1 cellular context compared by ENCODE assay signal in genomic region chr18:45325791-45326190, GRCh38.
TF ChIP-seq lines count a peak whose summit lies in the region.

No MANE protein-coding gene starts in this region.

TF ChIP-seq in GM23338, 12 proteins besides CTCF, POLR2A, EP300 and RAD21 (continued from another document):
- TF ChIP-seq ZNF462 (CRISPR knock-in tag; IDR thresholded peaks at IDR 0.05) (no peak), EZH2 (IDR thresholded peaks at IDR 0.05; ENCODE audit: low read depth, unreplicated experiment) (no peak), ZNF114 (CRISPR knock-in tag; IDR thresholded peaks at IDR 0.05) (no peak)
- TF ChIP-seq, protein P1, sequence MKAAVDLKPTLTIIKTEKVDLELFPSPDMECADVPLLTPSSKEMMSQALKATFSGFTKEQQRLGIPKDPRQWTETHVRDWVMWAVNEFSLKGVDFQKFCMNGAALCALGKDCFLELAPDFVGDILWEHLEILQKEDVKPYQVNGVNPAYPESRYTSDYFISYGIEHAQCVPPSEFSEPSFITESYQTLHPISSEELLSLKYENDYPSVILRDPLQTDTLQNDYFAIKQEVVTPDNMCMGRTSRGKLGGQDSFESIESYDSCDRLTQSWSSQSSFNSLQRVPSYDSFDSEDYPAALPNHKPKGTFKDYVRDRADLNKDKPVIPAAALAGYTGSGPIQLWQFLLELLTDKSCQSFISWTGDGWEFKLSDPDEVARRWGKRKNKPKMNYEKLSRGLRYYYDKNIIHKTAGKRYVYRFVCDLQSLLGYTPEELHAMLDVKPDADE (IDR thresholded peaks at IDR 0.05), result no peak
TF ChIP-seq in GM23338: peak in this region for 0.
